Comparison of ENCODE assay signal across 1 cellular context in the genomic region with DNA sequence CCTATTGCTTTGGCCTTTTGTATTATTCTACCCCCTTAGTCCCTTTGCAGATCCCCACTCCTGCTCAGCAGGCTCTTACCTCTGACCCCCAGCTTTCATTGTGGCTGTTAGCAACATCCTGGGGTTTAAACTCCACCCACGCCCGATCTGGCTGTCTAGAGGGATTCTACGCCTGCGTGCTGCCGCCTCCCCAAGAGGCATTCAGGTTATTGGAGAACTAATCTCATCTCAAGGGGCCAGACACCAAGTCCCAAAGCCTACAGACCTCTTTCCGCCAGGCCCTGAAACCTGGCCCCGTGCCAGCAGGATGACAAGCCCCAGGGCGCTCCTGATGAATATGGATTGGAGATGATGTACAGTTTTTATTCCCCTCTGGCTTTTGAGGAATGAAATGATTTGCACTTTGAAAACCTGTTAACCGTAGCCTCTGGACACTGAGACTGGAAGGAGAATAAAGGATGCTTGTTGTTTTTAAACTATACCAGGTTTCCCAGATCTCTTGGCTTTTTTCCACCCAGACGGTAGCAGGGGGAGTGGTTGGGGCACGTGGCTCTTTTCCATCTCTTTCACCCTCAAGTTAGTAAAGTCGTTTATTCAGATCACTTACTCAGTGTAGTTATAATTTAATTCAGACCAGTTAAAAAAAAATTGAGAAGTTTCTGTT.
TF ChIP-seq lines count a peak whose summit lies in the region.

No MANE protein-coding gene starts in this region.

TF ChIP-seq in K562, 482 proteins besides CTCF, POLR2A, EP300 and RAD21 (continued from another document and continues in another):
- TF ChIP-seq, protein P1, sequence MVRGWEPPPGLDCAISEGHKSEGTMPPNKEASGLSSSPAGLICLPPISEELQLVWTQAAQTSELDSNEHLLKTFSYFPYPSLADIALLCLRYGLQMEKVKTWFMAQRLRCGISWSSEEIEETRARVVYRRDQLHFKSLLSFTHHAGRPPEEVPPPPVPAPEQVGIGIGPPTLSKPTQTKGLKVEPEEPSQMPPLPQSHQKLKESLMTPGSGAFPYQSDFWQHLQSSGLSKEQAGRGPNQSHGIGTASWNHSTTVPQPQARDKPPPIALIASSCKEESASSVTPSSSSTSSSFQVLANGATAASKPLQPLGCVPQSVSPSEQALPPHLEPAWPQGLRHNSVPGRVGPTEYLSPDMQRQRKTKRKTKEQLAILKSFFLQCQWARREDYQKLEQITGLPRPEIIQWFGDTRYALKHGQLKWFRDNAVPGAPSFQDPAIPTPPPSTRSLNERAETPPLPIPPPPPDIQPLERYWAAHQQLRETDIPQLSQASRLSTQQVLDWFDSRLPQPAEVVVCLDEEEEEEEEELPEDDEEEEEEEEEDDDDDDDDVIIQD (CRISPR knock-in tag; IDR thresholded peaks at IDR 0.05): no peak
- 0 out of 2 replicates have a peak, but pooled peaks have one; percentile 34 for TF ChIP-seq ETV5 (CRISPR knock-in tag; IDR thresholded peaks at IDR 0.05; ENCODE audit: low read depth)
- peak; percentile 80; the same call in 1 of the 2 replicates for TF ChIP-seq CTBP1 (IDR thresholded peaks at IDR 0.05; ENCODE audit: borderline replicate concordance)
- no peak for TF ChIP-seq SNIP1 (IDR thresholded peaks at IDR 0.05; ENCODE audit: low read depth)
- no peak for TF ChIP-seq ZNF12 (CRISPR knock-in tag; IDR thresholded peaks at IDR 0.05)
- peak; percentile 41; the same call in 1 of the 2 replicates for TF ChIP-seq ZBTB7A (IDR thresholded peaks at IDR 0.05; ENCODE audit: borderline replicate concordance, control insufficient read depth, low read depth, low read length)
- TF ChIP-seq NR4A1 (CRISPR knock-in tag; IDR thresholded peaks at IDR 0.05): no peak
- no peak for TF ChIP-seq NR4A1 (tag; IDR thresholded peaks at IDR 0.05)
- peak; percentile 95 for TF ChIP-seq EGR1 (conservative IDR thresholded peaks at IDR 0.05)
- no peak for TF ChIP-seq ETS2 (tag; IDR thresholded peaks at IDR 0.05; ENCODE audit: borderline replicate concordance, poor library complexity, severe bottlenecking)
- no peak for TF ChIP-seq CHD1 (IDR thresholded peaks at IDR 0.05; ENCODE audit: low read length)
- TF ChIP-seq PML (IDR thresholded peaks at IDR 0.05; ENCODE audit: low read length): no peak
- TF ChIP-seq HDAC3 (IDR thresholded peaks at IDR 0.05; ENCODE audit: borderline replicate concordance, partially characterized antibody): no peak
- TF ChIP-seq BRD9 (IDR thresholded peaks at IDR 0.05; ENCODE audit: low read depth, partially characterized antibody): no peak
- no peak for TF ChIP-seq NCOA4 (IDR thresholded peaks at IDR 0.05; ENCODE audit: partially characterized antibody)
- no peak for TF ChIP-seq BCOR (IDR thresholded peaks at IDR 0.05)
- no peak for TF ChIP-seq POLR2H (tag; IDR thresholded peaks at IDR 0.05; ENCODE audit: low read depth)
- TF ChIP-seq CREB3L1 (IDR thresholded peaks at IDR 0.05; ENCODE audit: borderline replicate concordance, low read depth): no peak
- TF ChIP-seq PYGO2 (tag; IDR thresholded peaks at IDR 0.05): no peak
- no peak for TF ChIP-seq ZC3H8 (IDR thresholded peaks at IDR 0.05)
- no peak for TF ChIP-seq FOS (IDR thresholded peaks at IDR 0.05; ENCODE audit: extremely low read depth, insufficient read length)
- no peak for TF ChIP-seq ZNF277 (CRISPR knock-in tag; IDR thresholded peaks at IDR 0.05; ENCODE audit: borderline replicate concordance)
- TF ChIP-seq PKNOX1 (IDR thresholded peaks at IDR 0.05): peak; percentile 60
- TF ChIP-seq ATF1 (CRISPR knock-in tag; IDR thresholded peaks at IDR 0.05): no peak
- peak; percentile 49 for TF ChIP-seq ATF1 (tag; IDR thresholded peaks at IDR 0.05)
- no peak for TF ChIP-seq KHSRP (IDR thresholded peaks at IDR 0.05)
- no peak for TF ChIP-seq ZNF717 (CRISPR knock-in tag; IDR thresholded peaks at IDR 0.05)
- TF ChIP-seq EZH2 (IDR thresholded peaks at IDR 0.05; ENCODE audit: borderline replicate concordance, low read depth, low read length): no peak
- no peak for TF ChIP-seq BCL6 (CRISPR knock-in tag; IDR thresholded peaks at IDR 0.05)
- no peak for TF ChIP-seq THRB (CRISPR knock-in tag; conservative IDR thresholded peaks at IDR 0.05)
- TF ChIP-seq, protein P2, sequence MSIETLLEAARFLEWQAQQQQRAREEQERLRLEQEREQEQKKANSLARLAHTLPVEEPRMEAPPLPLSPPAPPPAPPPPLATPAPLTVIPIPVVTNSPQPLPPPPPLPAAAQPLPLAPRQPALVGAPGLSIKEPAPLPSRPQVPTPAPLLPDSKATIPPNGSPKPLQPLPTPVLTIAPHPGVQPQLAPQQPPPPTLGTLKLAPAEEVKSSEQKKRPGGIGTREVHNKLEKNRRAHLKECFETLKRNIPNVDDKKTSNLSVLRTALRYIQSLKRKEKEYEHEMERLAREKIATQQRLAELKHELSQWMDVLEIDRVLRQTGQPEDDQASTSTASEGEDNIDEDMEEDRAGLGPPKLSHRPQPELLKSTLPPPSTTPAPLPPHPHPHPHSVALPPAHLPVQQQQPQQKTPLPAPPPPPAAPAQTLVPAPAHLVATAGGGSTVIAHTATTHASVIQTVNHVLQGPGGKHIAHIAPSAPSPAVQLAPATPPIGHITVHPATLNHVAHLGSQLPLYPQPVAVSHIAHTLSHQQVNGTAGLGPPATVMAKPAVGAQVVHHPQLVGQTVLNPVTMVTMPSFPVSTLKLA (conservative IDR thresholded peaks at IDR 0.05): peak; percentile 53 to 66
- no peak for TF ChIP-seq XRCC4 (IDR thresholded peaks at IDR 0.05; ENCODE audit: extremely low read depth, insufficient read depth, insufficient read length)
- no peak for TF ChIP-seq ZNF584 (CRISPR knock-in tag; IDR thresholded peaks at IDR 0.05; ENCODE audit: low read depth)
- TF ChIP-seq SAFB (IDR thresholded peaks at IDR 0.05; ENCODE audit: borderline replicate concordance, low read depth, low read length): no peak
- TF ChIP-seq TSHZ1 (CRISPR knock-in tag; IDR thresholded peaks at IDR 0.05): no peak
- TF ChIP-seq THAP7 (CRISPR knock-in tag; IDR thresholded peaks at IDR 0.05): no peak
- no peak for TF ChIP-seq DLX4 (CRISPR knock-in tag; IDR thresholded peaks at IDR 0.05)
- no peak for TF ChIP-seq MITF (IDR thresholded peaks at IDR 0.05)
- no peak for TF ChIP-seq ZNF696 (CRISPR knock-in tag; conservative IDR thresholded peaks at IDR 0.05)
- no peak for TF ChIP-seq SRSF3 (IDR thresholded peaks at IDR 0.05; ENCODE audit: insufficient read depth, low read length)
- TF ChIP-seq RBBP5 (IDR thresholded peaks at IDR 0.05; ENCODE audit: borderline replicate concordance, insufficient read depth, low read length, poor library complexity, severe bottlenecking): no peak
- TF ChIP-seq CCNT2 (IDR thresholded peaks at IDR 0.05; ENCODE audit: borderline replicate concordance, extremely low read depth, insufficient read length, low read depth, low read length): no peak
- TF ChIP-seq TAF1 (IDR thresholded peaks at IDR 0.05; ENCODE audit: control insufficient read depth, extremely low read depth, insufficient read depth, low read length, severe bottlenecking): no peak
- TF ChIP-seq SMAD3 (CRISPR knock-in tag; conservative IDR thresholded peaks at IDR 0.05): no peak
- no peak for TF ChIP-seq RFX7 (CRISPR knock-in tag; IDR thresholded peaks at IDR 0.05)
